ENCODE assay signal across 1 cellular context in the genomic region with DNA sequence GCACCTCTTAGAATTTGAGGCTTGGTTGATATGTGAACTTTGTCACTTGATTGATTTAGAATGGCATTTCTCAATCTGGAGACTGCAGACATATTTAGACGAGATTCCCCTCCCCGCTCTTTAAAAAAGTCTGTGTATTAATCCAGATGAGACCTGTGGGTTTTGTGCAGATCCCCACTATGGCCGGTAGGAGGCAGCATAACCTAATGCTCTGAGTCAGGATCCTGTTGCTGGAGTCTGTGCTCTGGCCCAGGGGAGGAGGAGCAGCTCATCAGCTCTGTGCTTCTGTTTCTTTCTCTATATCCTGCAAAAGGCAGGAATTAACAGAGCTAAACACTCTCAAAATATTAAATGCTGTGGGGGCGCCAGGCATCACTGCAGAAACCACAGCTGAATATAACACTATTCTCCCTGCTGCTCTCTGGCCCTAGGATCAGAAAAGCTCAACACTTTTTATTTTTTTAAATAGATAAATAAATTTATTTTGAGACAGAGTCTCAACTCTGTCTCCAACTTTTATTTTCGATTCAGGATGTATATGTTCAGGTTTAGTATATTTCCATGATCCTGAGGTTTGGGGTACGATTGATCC.
A peak's percentile ranks its signal among the peaks of the same experiment; 100 is the strongest.
TF ChIP-seq lines count a peak whose summit lies in the region.

No MANE protein-coding gene starts in this region.

TF ChIP-seq in HepG2, 621 proteins besides CTCF, POLR2A, EP300 and RAD21 (continued from another document and continues in another):
- TF ChIP-seq ATF7 (IDR thresholded peaks at IDR 0.05) (no peak), ATF7 (CRISPR knock-in tag; IDR thresholded peaks at IDR 0.05) (no peak), RBFOX2 (IDR thresholded peaks at IDR 0.05; ENCODE audit: low read depth, low read length) (no peak), SAP130 (CRISPR knock-in tag; IDR thresholded peaks at IDR 0.05; ENCODE audit: low read depth) (0 out of 2 replicates have a peak, but pooled peaks have one; percentile 22), GRHL1 (CRISPR knock-in tag; conservative IDR thresholded peaks at IDR 0.05) (no peak), PRPF4 (IDR thresholded peaks at IDR 0.05; ENCODE audit: low read depth, low read length, poor library complexity, severe bottlenecking) (no peak), HIVEP1 (CRISPR knock-in tag; IDR thresholded peaks at IDR 0.05) (no peak), CBX1 (IDR thresholded peaks at IDR 0.05; ENCODE audit: low read depth) (no peak), DPF2 (CRISPR knock-in tag; IDR thresholded peaks at IDR 0.05; ENCODE audit: borderline replicate concordance, low read depth) (no peak), MXI1 (IDR thresholded peaks at IDR 0.05; ENCODE audit: borderline replicate concordance, low read depth, low read length) (no peak), STAG1 (CRISPR knock-in tag; IDR thresholded peaks at IDR 0.05) (peak; percentile 91), FOXA1 (IDR thresholded peaks at IDR 0.05) (no peak), FOXA1 (CRISPR knock-in tag; IDR thresholded peaks at IDR 0.05) (no peak), BHLHE40 (IDR thresholded peaks at IDR 0.05; ENCODE audit: low read length) (no peak), KDM2A (CRISPR knock-in tag; IDR thresholded peaks at IDR 0.05; ENCODE audit: borderline replicate concordance, low read depth) (0 out of 2 replicates have a peak, but pooled peaks have one; percentile 25), FUBP1 (CRISPR knock-in tag; IDR thresholded peaks at IDR 0.05; ENCODE audit: borderline replicate concordance) (no peak), BCL6 (CRISPR knock-in tag; IDR thresholded peaks at IDR 0.05) (no peak), MAFK (conservative IDR thresholded peaks at IDR 0.05 in 1 of 2, IDR thresholded peaks at IDR 0.05 in 1 of 2; ENCODE audit: low read length in 2 of 2) (no peak), ZBTB3 (CRISPR knock-in tag; IDR thresholded peaks at IDR 0.05; ENCODE audit: borderline replicate concordance, low read depth) (no peak), KLF6 (CRISPR knock-in tag; IDR thresholded peaks at IDR 0.05) (no peak), YEATS2 (CRISPR knock-in tag; IDR thresholded peaks at IDR 0.05; ENCODE audit: borderline replicate concordance) (peak; percentile 35; the same call in 1 of the 2 replicates), FOXP1 (IDR thresholded peaks at IDR 0.05) (no peak), FOXP1 (CRISPR knock-in tag; IDR thresholded peaks at IDR 0.05) (no peak), ZFP36L1 (CRISPR knock-in tag; IDR thresholded peaks at IDR 0.05) (no peak), ZNF790 (CRISPR knock-in tag; IDR thresholded peaks at IDR 0.05; ENCODE audit: borderline replicate concordance) (no peak), HOXA9 (CRISPR knock-in tag; IDR thresholded peaks at IDR 0.05; ENCODE audit: borderline replicate concordance) (no peak), SP2 (CRISPR knock-in tag; IDR thresholded peaks at IDR 0.05) (no peak), TSC22D2 (CRISPR knock-in tag; IDR thresholded peaks at IDR 0.05; ENCODE audit: borderline replicate concordance) (0 out of 2 replicates have a peak, but pooled peaks have one; percentile 41), E2F5 (CRISPR knock-in tag; conservative IDR thresholded peaks at IDR 0.05) (no peak), ZNF510 (CRISPR knock-in tag; IDR thresholded peaks at IDR 0.05; ENCODE audit: low read depth) (no peak), NKX3-1 (CRISPR knock-in tag; IDR thresholded peaks at IDR 0.05) (no peak), CHCHD3 (CRISPR knock-in tag; IDR thresholded peaks at IDR 0.05) (no peak), ZFP36 (IDR thresholded peaks at IDR 0.05; ENCODE audit: borderline replicate concordance, low read depth, low read length, partially characterized antibody) (no peak), ZNF225 (CRISPR knock-in tag; IDR thresholded peaks at IDR 0.05) (no peak), SUZ12 (IDR thresholded peaks at IDR 0.05; ENCODE audit: low read depth, low read length) (no peak), ZNF274 (CRISPR knock-in tag; IDR thresholded peaks at IDR 0.05) (no peak), ZNF580 (CRISPR knock-in tag; IDR thresholded peaks at IDR 0.05; ENCODE audit: borderline replicate concordance, low read depth) (no peak), ZNF282 (IDR thresholded peaks at IDR 0.05; ENCODE audit: partially characterized antibody) (no peak), ZNF296 (CRISPR knock-in tag; conservative IDR thresholded peaks at IDR 0.05) (no peak), ZNF788 (CRISPR knock-in tag; IDR thresholded peaks at IDR 0.05; ENCODE audit: borderline replicate concordance) (no peak), FOSL2 (CRISPR knock-in tag; IDR thresholded peaks at IDR 0.05) (no peak), HINFP (CRISPR knock-in tag; IDR thresholded peaks at IDR 0.05; ENCODE audit: low read depth) (no peak), TCF7 (IDR thresholded peaks at IDR 0.05; ENCODE audit: low read depth) (no peak), ZNF607 (CRISPR knock-in tag; IDR thresholded peaks at IDR 0.05; ENCODE audit: borderline replicate concordance) (no peak), PHF20 (CRISPR knock-in tag; IDR thresholded peaks at IDR 0.05) (no peak), KDM5A (IDR thresholded peaks at IDR 0.05; ENCODE audit: borderline replicate concordance, low read length) (no peak), MIER3 (CRISPR knock-in tag; IDR thresholded peaks at IDR 0.05; ENCODE audit: borderline replicate concordance) (no peak), ZNF713 (CRISPR knock-in tag; IDR thresholded peaks at IDR 0.05) (no peak)
- TF ChIP-seq, protein P1, sequence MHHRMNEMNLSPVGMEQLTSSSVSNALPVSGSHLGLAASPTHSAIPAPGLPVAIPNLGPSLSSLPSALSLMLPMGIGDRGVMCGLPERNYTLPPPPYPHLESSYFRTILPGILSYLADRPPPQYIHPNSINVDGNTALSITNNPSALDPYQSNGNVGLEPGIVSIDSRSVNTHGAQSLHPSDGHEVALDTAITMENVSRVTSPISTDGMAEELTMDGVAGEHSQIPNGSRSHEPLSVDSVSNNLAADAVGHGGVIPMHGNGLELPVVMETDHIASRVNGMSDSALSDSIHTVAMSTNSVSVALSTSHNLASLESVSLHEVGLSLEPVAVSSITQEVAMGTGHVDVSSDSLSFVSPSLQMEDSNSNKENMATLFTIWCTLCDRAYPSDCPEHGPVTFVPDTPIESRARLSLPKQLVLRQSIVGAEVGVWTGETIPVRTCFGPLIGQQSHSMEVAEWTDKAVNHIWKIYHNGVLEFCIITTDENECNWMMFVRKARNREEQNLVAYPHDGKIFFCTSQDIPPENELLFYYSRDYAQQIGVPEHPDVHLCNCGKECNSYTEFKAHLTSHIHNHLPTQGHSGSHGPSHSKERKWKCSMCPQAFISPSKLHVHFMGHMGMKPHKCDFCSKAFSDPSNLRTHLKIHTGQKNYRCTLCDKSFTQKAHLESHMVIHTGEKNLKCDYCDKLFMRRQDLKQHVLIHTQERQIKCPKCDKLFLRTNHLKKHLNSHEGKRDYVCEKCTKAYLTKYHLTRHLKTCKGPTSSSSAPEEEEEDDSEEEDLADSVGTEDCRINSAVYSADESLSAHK (CRISPR knock-in tag; IDR thresholded peaks at IDR 0.05; ENCODE audit: borderline replicate concordance): no peak
- TF ChIP-seq, protein P2, sequence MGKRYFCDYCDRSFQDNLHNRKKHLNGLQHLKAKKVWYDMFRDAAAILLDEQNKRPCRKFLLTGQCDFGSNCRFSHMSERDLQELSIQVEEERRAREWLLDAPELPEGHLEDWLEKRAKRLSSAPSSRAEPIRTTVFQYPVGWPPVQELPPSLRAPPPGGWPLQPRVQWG (CRISPR knock-in tag; IDR thresholded peaks at IDR 0.05; ENCODE audit: borderline replicate concordance, low read depth): no peak
- TF ChIP-seq, protein P3, sequence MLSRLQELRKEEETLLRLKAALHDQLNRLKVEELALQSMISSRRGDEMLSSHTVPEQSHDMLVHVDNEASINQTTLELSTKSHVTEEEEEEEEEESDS (CRISPR knock-in tag; IDR thresholded peaks at IDR 0.05; ENCODE audit: borderline replicate concordance): no peak
- TF ChIP-seq, protein P4, sequence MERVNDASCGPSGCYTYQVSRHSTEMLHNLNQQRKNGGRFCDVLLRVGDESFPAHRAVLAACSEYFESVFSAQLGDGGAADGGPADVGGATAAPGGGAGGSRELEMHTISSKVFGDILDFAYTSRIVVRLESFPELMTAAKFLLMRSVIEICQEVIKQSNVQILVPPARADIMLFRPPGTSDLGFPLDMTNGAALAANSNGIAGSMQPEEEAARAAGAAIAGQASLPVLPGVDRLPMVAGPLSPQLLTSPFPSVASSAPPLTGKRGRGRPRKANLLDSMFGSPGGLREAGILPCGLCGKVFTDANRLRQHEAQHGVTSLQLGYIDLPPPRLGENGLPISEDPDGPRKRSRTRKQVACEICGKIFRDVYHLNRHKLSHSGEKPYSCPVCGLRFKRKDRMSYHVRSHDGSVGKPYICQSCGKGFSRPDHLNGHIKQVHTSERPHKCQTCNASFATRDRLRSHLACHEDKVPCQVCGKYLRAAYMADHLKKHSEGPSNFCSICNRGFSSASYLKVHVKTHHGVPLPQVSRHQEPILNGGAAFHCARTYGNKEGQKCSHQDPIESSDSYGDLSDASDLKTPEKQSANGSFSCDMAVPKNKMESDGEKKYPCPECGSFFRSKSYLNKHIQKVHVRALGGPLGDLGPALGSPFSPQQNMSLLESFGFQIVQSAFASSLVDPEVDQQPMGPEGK (CRISPR knock-in tag; IDR thresholded peaks at IDR 0.05): peak; percentile 14; the same call in 1 of the 2 replicates
- TF ChIP-seq, protein P5, sequence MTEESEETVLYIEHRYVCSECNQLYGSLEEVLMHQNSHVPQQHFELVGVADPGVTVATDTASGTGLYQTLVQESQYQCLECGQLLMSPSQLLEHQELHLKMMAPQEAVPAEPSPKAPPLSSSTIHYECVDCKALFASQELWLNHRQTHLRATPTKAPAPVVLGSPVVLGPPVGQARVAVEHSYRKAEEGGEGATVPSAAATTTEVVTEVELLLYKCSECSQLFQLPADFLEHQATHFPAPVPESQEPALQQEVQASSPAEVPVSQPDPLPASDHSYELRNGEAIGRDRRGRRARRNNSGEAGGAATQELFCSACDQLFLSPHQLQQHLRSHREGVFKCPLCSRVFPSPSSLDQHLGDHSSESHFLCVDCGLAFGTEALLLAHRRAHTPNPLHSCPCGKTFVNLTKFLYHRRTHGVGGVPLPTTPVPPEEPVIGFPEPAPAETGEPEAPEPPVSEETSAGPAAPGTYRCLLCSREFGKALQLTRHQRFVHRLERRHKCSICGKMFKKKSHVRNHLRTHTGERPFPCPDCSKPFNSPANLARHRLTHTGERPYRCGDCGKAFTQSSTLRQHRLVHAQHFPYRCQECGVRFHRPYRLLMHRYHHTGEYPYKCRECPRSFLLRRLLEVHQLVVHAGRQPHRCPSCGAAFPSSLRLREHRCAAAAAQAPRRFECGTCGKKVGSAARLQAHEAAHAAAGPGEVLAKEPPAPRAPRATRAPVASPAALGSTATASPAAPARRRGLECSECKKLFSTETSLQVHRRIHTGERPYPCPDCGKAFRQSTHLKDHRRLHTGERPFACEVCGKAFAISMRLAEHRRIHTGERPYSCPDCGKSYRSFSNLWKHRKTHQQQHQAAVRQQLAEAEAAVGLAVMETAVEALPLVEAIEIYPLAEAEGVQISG (CRISPR knock-in tag; IDR thresholded peaks at IDR 0.05): peak; percentile 40; the same call in 1 of the 2 replicates
